In the genomic region with DNA sequence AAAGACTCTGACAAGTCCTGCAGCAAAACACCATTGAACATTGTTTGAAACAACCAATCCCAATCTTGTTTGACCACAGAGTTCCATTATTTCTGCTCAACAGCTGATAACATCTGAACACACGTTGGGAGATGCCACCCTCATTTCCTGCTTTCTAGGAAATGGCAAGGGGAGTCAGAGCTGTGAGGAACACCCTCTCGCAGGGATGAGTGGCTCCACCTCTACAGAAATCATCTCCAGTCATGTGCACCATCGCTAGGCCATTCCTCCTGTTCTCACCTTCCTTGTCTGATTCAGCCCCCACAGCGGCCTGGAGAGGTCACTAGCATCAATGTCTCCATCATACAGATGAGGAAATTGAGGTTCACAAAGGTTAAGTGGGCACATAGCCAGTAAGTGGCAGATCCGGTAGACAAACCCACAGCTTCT, we compare ENCODE assay signal across 11 cellular contexts. TPM values are rescaled to one million over a fixed set of nuclear protein-coding genes. Genes with fewer than 3 reads are reported as not detected.
DNase-seq lines count a peak whose midpoint lies in the region; ATAC-seq and TF ChIP-seq lines count a peak whose summit lies in the region.
"Had no signal": no experiment of that assay in that cellular context is flagged by ENCODE, and none has a peak within 500 bp of the region (broad histone marks: within the 10 kb centered on the region; RNA-seq: fewer than 3 reads in every experiment).

No MANE protein-coding gene starts in this region.

- no peaks in the 10 kb centered on the region for H3K27me3 Mint-ChIP-seq in activated CD4-positive, alpha-beta T cell treated with anti-CD3 and anti-CD28 coated beads, Interleukin-2, amount 10 ng/mL, durations not matched to agents 24 days and 14 days
- no peaks in the 10 kb centered on the region for H3K27me3 Mint-ChIP-seq in activated CD4-positive, alpha-beta memory T cell treated with anti-CD3 and anti-CD28 coated beads, Interleukin-2, amount 10 ng/mL, durations not matched to agents 7 days and 5 days
- H3K27me3 Mint-ChIP-seq in naive thymus-derived CD8-positive, alpha-beta T cell: peaks cover 0 to 2% (median 0%) of the 10 kb centered on the region in 5 donors

- POLR2A ChIA-PET in activated CD4-positive, alpha-beta memory T cell treated with anti-CD3 and anti-CD28 coated beads, Interleukin-2, amount 10 ng/mL, durations not matched to agents 7 days and 5 days (lab: Charles Lee): interaction anchor here (0.8 to 8.6 kb wide), 16 partner anchors 9 to 280 kb away, joined by 3 to 105 read pairs (median 6); partner anchors contain the start of genes RUNX3 and SYF2
- POLR2A ChIA-PET in naive thymus-derived CD8-positive, alpha-beta T cell (lab: Charles Lee): interaction anchor here (0.7 to 6.1 kb wide), 13 partner anchors 8 to 295 kb away, joined by 3 to 47 read pairs (median 3); partner anchors contain the start of genes RSRP1, RUNX3 and SYF2

- H3K27ac ChIP-seq in KOPT-K1 (ENCODE audit: low read depth, low read length, poor library complexity, severe bottlenecking): peak overlapping the region; percentile 42
- no peak overlapping the region for H3K27ac ChIP-seq in substantia nigra (ENCODE audit: low read depth, low read length, poor library complexity, severe bottlenecking)
- H3K27ac ChIP-seq: A549 had no signal

- peaks cover 79% of the 10 kb centered on the region for H3K4me1 Mint-ChIP-seq in activated CD4-positive, alpha-beta T cell treated with anti-CD3 and anti-CD28 coated beads, Interleukin-2, amount 10 ng/mL, durations not matched to agents 24 days and 14 days
- peaks cover 94% of the 10 kb centered on the region for H3K4me1 Mint-ChIP-seq in activated CD4-positive, alpha-beta memory T cell treated with anti-CD3 and anti-CD28 coated beads, Interleukin-2, amount 10 ng/mL, durations not matched to agents 7 days and 5 days
- peaks cover 51 to 96% (median 89%) of the 10 kb centered on the region in 4 donors for H3K4me1 Mint-ChIP-seq in naive thymus-derived CD8-positive, alpha-beta T cell

- TF ChIP-seq CTCF in omental fat pad (IDR thresholded peaks at IDR 0.05): no peak

- H3K9me3 Mint-ChIP-seq in activated CD4-positive, alpha-beta T cell treated with anti-CD3 and anti-CD28 coated beads, Interleukin-2, amount 10 ng/mL, durations not matched to agents 24 days and 14 days: no peaks in the 10 kb centered on the region
- H3K9me3 Mint-ChIP-seq in activated CD4-positive, alpha-beta memory T cell treated with anti-CD3 and anti-CD28 coated beads, Interleukin-2, amount 10 ng/mL, durations not matched to agents 7 days and 5 days: no peaks in the 10 kb centered on the region
- no peaks in the 10 kb centered on the region for H3K9me3 Mint-ChIP-seq in naive thymus-derived CD8-positive, alpha-beta T cell

- ATAC-seq in naive thymus-derived CD8-positive, alpha-beta T cell: peak; percentile 8 to 44
- no peak for ATAC-seq in omental fat pad (ENCODE audit: low FRiP score)
- ATAC-seq: A549 had no signal

- peak; percentile 77 for DNase-seq in activated CD4-positive, alpha-beta T cell treated with anti-CD3 and anti-CD28 coated beads, Interleukin-2, amount 10 ng/mL, durations not matched to agents 24 days and 14 days
- no peak for DNase-seq in activated CD4-positive, alpha-beta T cell treated with anti-CD3 and anti-CD28 coated beads, Interleukin-2, amount 50 U/mL, for 1 hour
- DNase-seq in activated CD4-positive, alpha-beta memory T cell treated with anti-CD3 and anti-CD28 coated beads, Interleukin-2, amount 10 ng/mL, durations not matched to agents 7 days and 5 days: peak; percentile 65
- no peak for DNase-seq in naive thymus-derived CD8-positive, alpha-beta T cell
- no peak for DNase-seq in NCI-H1105 treated with DMSO at 0.1 percent for 48 hours (lab: John Stamatoyannopoulos, UW)
- no peak for DNase-seq in omental fat pad (ENCODE audit: low spot score)
- DNase-seq in substantia nigra (lab: John Stamatoyannopoulos, UW): no peak
- DNase-seq: NCI-H345 had no signal

- peak overlapping the region; percentile 87 for H3K27ac Mint-ChIP-seq in activated CD4-positive, alpha-beta T cell treated with anti-CD3 and anti-CD28 coated beads, Interleukin-2, amount 10 ng/mL, durations not matched to agents 24 days and 14 days
- peak overlapping the region; percentile 85 for H3K27ac Mint-ChIP-seq in activated CD4-positive, alpha-beta memory T cell treated with anti-CD3 and anti-CD28 coated beads, Interleukin-2, amount 10 ng/mL, durations not matched to agents 7 days and 5 days
- peak overlapping the region; percentile 20 to 92 (median 76) for H3K27ac Mint-ChIP-seq in naive thymus-derived CD8-positive, alpha-beta T cell

- H3K9me3 ChIP-seq in KOPT-K1 (ENCODE audit: insufficient read depth, low read length, poor library complexity, severe bottlenecking): no peaks in the 10 kb centered on the region
- H3K9me3 ChIP-seq: A549 had no signal

- H3K36me3 Mint-ChIP-seq in activated CD4-positive, alpha-beta T cell treated with anti-CD3 and anti-CD28 coated beads, Interleukin-2, amount 10 ng/mL, durations not matched to agents 24 days and 14 days (ENCODE audit: low read depth): peaks cover 77% of the 10 kb centered on the region
- H3K36me3 Mint-ChIP-seq in activated CD4-positive, alpha-beta memory T cell treated with anti-CD3 and anti-CD28 coated beads, Interleukin-2, amount 10 ng/mL, durations not matched to agents 7 days and 5 days (ENCODE audit: low read depth): peaks cover 84% of the 10 kb centered on the region
- H3K36me3 Mint-ChIP-seq in naive thymus-derived CD8-positive, alpha-beta T cell: peaks cover 0 to 12% (median 5%) of the 10 kb centered on the region in 3 donors

- intact Hi-C loops in activated CD4-positive, alpha-beta T cell treated with anti-CD3 and anti-CD28 coated beads, Interleukin-2, amount 10 ng/mL, durations not matched to agents 24 days and 14 days (cut with micrococcal nuclease): loop anchor here (10.0 kb wide), 1 partner anchor 208 kb away; the partner anchor contains the start of gene CLIC4

- CTCF ChIA-PET in activated CD4-positive, alpha-beta memory T cell treated with anti-CD3 and anti-CD28 coated beads, Interleukin-2, amount 10 ng/mL, durations not matched to agents 7 days and 5 days (lab: Charles Lee): interaction anchor here (0.7 to 3.6 kb wide), 14 partner anchors 11 to 165 kb away, joined by 3 to 42 read pairs (median 4); partner anchors contain the start of gene RUNX3

- H3K36me3 ChIP-seq in KOPT-K1 (ENCODE audit: insufficient read depth, low read length): peaks cover 31% of the 10 kb centered on the region; the same call in 1 of the 2 replicates

- peak overlapping the region; percentile 75 for H3K4me3 Mint-ChIP-seq in activated CD4-positive, alpha-beta T cell treated with anti-CD3 and anti-CD28 coated beads, Interleukin-2, amount 10 ng/mL, durations not matched to agents 24 days and 14 days
- peak overlapping the region; percentile 50 for H3K4me3 Mint-ChIP-seq in activated CD4-positive, alpha-beta memory T cell treated with anti-CD3 and anti-CD28 coated beads, Interleukin-2, amount 10 ng/mL, durations not matched to agents 7 days and 5 days
- peak overlapping the region; percentile 37 to 80 (median 56) for H3K4me3 Mint-ChIP-seq in naive thymus-derived CD8-positive, alpha-beta T cell

RNA-seq across cellular contexts. Expression of gene RUNX3, which starts 22.4 kb away (rescaled TPM):
- total RNA-seq in activated CD4-positive, alpha-beta T cell treated with anti-CD3 and anti-CD28 coated beads, Interleukin-2, amount 10 ng/mL, durations not matched to agents 24 days and 14 days: 110 and 112 TPM in 2 replicates
- total RNA-seq in activated CD4-positive, alpha-beta memory T cell treated with anti-CD3 and anti-CD28 coated beads, Interleukin-2, amount 10 ng/mL, durations not matched to agents 7 days and 5 days: 100 to 1,000 TPM; 177 to 183 TPM
- total RNA-seq in naive thymus-derived CD8-positive, alpha-beta T cell: 10 to 100 TPM; 87.1 to 95.3 TPM
- 10 to 100 TPM; 22.0 to 64.0 (median 54.0) TPM for polyA plus RNA-seq in naive thymus-derived CD8-positive, alpha-beta T cell
- total RNA-seq in omental fat pad: 1 to 10 TPM; 1.6 to 6.7 (median 3.8) TPM
- total RNA-seq: epithelial cell of proximal tubule had no signal

Comparison
In these comparisons a context has a peak if more than half of its experiments do, and no peak if none do; other contexts are left out.
1. DNase-seq: peak in activated CD4-positive, alpha-beta T cell treated with anti-CD3 and anti-CD28 coated beads, Interleukin-2, amount 10 ng/mL, durations not matched to agents 24 days and 14 days (single experiment) and activated CD4-positive, alpha-beta memory T cell treated with anti-CD3 and anti-CD28 coated beads, Interleukin-2, amount 10 ng/mL, durations not matched to agents 7 days and 5 days (single experiment); none in activated CD4-positive, alpha-beta T cell treated with anti-CD3 and anti-CD28 coated beads, Interleukin-2, amount 50 U/mL, for 1 hour (single experiment), naive thymus-derived CD8-positive, alpha-beta T cell (0 of 10), NCI-H1105 treated with DMSO at 0.1 percent for 48 hours (single experiment), omental fat pad (single experiment) and substantia nigra (0 of 49).
2. RNA of gene RUNX3, which starts 22.4 kb away (total RNA-seq): 177 to 183 TPM in activated CD4-positive, alpha-beta memory T cell treated with anti-CD3 and anti-CD28 coated beads, Interleukin-2, amount 10 ng/mL, durations not matched to agents 7 days and 5 days, 110 to 112 TPM in activated CD4-positive, alpha-beta T cell treated with anti-CD3 and anti-CD28 coated beads, Interleukin-2, amount 10 ng/mL, durations not matched to agents 24 days and 14 days and 87.1 to 95.3 TPM in naive thymus-derived CD8-positive, alpha-beta T cell; 1.6 to 6.7 TPM in omental fat pad; every median in the first group is over 10 times any median in the second.
3. Peak in every context shown above with its lines, with median percentiles within 50 percentile points of each other: H3K27ac Mint-ChIP-seq and H3K4me3 Mint-ChIP-seq.